29 cellular contexts compared by ENCODE assay signal in the genomic region with DNA sequence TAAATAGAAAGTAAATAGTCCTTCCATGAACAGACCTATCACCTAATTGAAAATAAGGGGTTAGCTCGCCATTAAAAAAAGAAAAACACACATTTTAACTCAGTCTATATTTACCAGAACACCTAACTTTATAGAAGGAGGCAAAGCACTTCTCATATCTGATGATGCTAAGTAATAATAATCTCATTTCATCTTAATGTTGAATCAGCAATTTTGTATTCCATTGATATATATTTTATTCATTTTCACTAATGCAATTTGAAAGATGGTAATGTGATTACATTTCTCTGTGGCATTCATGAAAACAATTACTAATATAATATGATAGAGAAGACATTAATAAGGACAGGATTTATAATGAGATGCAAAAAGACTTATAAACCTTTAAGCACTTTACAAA.
"Had no signal": no experiment of that assay in that cellular context is flagged by ENCODE, and none has a peak within 500 bp of the region (broad histone marks: within the 10 kb centered on the region; RNA-seq: fewer than 3 reads in every experiment).

No MANE protein-coding gene starts in this region.

- H3K36me3 ChIP-seq: neutrophil, pancreas, prostate gland, spleen, suprapubic skin, tibial nerve, upper lobe of left lung, vagina had no signal

- H3K4me1 ChIP-seq: pancreas, prostate gland, spleen, suprapubic skin, testis, upper lobe of left lung, vagina had no signal

- H3K4me2 ChIP-seq: smooth muscle cell had no signal

- H3K9me3 ChIP-seq: neutrophil, pancreas, prostate gland, suprapubic skin, testis, tibial nerve, upper lobe of left lung, vagina had no signal

- H3K27ac ChIP-seq: neutrophil, pancreas, prostate gland, spleen, suprapubic skin, testis, upper lobe of left lung, vagina had no signal

- FAIRE-seq: pancreas, urothelium cell line had no signal

- H3K4me3 ChIP-seq: pancreas, prostate gland, skin epidermis, smooth muscle cell, spleen, suprapubic skin, testis, tibial nerve, upper lobe of left lung, vagina had no signal

- ATAC-seq: naive thymus-derived CD8-positive, alpha-beta T cell; natural killer cell treated with Interleukin-12 subunit alpha and Interleukin-12 subunit beta and Interleukin-15 and Interleukin-18, amount 100 ng/mL, for 72 hours; pancreas; right cardiac atrium; sciatic nerve; stimulated activated memory B cell treated with anti-CD40 and anti-IgM and Interleukin-4, amounts not matched to agents 10 μg/mL and 1 μg/mL and 100 μg/mL, for 72 hours; stimulated activated naive CD8-positive, alpha-beta T cell treated with anti-CD3 and anti-CD28 coated beads, Interleukin-15, amount 100 ng/mL, for 72 hours; stimulated activated naive CD8-positive, alpha-beta T cell treated with anti-CD3 and anti-CD28 coated beads, Interleukin-15, Interleukin-2, amounts not matched to agents 100 U/mL and 50 U/mL, for 24 hours had no signal

- DNase-seq: naive thymus-derived CD8-positive, alpha-beta T cell; nephron progenitor cell; nucleus accumbens; pancreas; right cardiac atrium; spleen; stimulated activated CD4-positive, alpha-beta T cell treated with anti-CD3 and anti-CD28 coated beads, Interleukin-12 subunit alpha, Interleukin-12 subunit beta, amount 100 ng/mL, for 4 hours; stimulated activated CD4-positive, alpha-beta T cell treated with anti-CD3 and anti-CD28 coated beads, Interleukin-1b, Interleukin-23, amount 100 ng/mL, for 48 hours; stimulated activated CD4-positive, alpha-beta T cell treated with anti-CD3 and anti-CD28 coated beads, Interleukin-4, amount 100 ng/mL, for 1 hour; stimulated activated CD4-positive, alpha-beta T cell treated with anti-CD3 and anti-CD28 coated beads, Interleukin-4, amount 100 ng/mL, for 4 hours; stimulated activated CD8-positive, alpha-beta memory T cell treated with anti-CD3 and anti-CD28 coated beads, Interleukin-4, amount 100 ng/mL, for 48 hours; stimulated activated naive CD4-positive, alpha-beta T cell; stimulated activated naive CD8-positive, alpha-beta T cell treated with anti-CD3 and anti-CD28 coated beads, Interleukin-15, amount 100 ng/mL, for 72 hours; stimulated activated naive CD8-positive, alpha-beta T cell treated with anti-CD3 and anti-CD28 coated beads, Interleukin-15, Interleukin-2, amounts not matched to agents 100 U/mL and 50 U/mL, for 24 hours; substantia nigra; testis; trophoblast cell; upper lobe of left lung had no signal

- H3K27me3 ChIP-seq: neutrophil, pancreas, spleen, suprapubic skin, testis, tibial nerve, upper lobe of left lung, vagina had no signal
